ENCODE assay signal across 12 cellular contexts in the genomic region with DNA sequence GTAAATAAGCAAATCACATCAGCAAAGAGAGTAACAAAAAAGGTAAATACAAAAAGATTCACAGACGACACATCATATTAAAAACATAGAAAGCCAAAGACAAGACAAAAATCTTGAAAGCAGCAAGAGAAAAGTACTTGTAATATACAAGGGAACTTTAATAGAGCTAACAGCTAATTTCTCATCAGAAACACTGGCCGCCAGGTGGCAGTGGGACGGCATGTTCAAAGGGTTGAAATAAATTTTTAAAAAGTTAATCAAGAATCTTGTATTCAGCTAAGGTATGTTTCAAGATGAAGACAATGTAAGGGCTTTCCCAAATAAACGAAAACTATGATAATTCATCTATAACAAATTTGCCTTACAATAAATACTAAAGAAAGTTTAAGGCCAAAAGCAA.
DNase-seq lines count a peak whose midpoint lies in the region; FAIRE-seq and TF ChIP-seq lines count a peak whose summit lies in the region.
"Had no signal": no experiment of that assay in that cellular context is flagged by ENCODE, and none has a peak within 500 bp of the region (broad histone marks: within the 10 kb centered on the region; RNA-seq: fewer than 3 reads in every experiment).

No MANE protein-coding gene starts in this region.

- H3K27me3 ChIP-seq in astrocyte (ENCODE audit: insufficient read depth, low read length) (no peaks in the 10 kb centered on the region), ovary (no peaks in the 10 kb centered on the region)

- no peak overlapping the region for H3K4me2 ChIP-seq in astrocyte (ENCODE audit: low read length)

- H3K27me3 Mint-ChIP-seq in astrocyte (ENCODE audit: low read depth, unreplicated experiment): no peaks in the 10 kb centered on the region
- H3K27me3 Mint-ChIP-seq: B cell; stimulated activated naive CD8-positive, alpha-beta T cell treated with anti-CD3 and anti-CD28 coated beads, Interleukin-15, Interleukin-2, amounts not matched to agents 100 ng/mL and 50 ng/mL, for 24 hours had no signal

- no peaks in the 10 kb centered on the region for H3K9me3 ChIP-seq in astrocyte (ENCODE audit: insufficient read depth, low read depth, low read length)
- H3K9me3 ChIP-seq in ovary: no peaks in the 10 kb centered on the region

- no peaks in the 10 kb centered on the region for H3K79me2 ChIP-seq in astrocyte (ENCODE audit: insufficient read depth, low read length)

- H3K4me3 ChIP-seq in astrocyte (ENCODE audit: insufficient read depth, low read depth, low read length) (no peak overlapping the region), ovary (no peak overlapping the region)

- H3K4me3 Mint-ChIP-seq in astrocyte (ENCODE audit: unreplicated experiment): no peak overlapping the region
- H3K4me3 Mint-ChIP-seq: B cell; stimulated activated naive CD8-positive, alpha-beta T cell treated with anti-CD3 and anti-CD28 coated beads, Interleukin-15, Interleukin-2, amounts not matched to agents 100 ng/mL and 50 ng/mL, for 24 hours; T-helper 1 cell treated with Interleukin-12 subunit alpha and Interleukin-12 subunit beta and Interleukin-4 antibody, amounts not matched to agents 30 μg/mL and 1 μg/mL, for 36 hours had no signal

- H3K9me3 Mint-ChIP-seq in astrocyte (ENCODE audit: unreplicated experiment): no peaks in the 10 kb centered on the region
- H3K9me3 Mint-ChIP-seq: stimulated activated naive CD8-positive, alpha-beta T cell treated with anti-CD3 and anti-CD28 coated beads, Interleukin-15, Interleukin-2, amounts not matched to agents 100 ng/mL and 50 ng/mL, for 24 hours; T-helper 1 cell treated with Interleukin-12 subunit alpha and Interleukin-12 subunit beta and Interleukin-4 antibody, amounts not matched to agents 30 μg/mL and 1 μg/mL, for 36 hours had no signal

- intact Hi-C loops in ovary (cut with DNase I): no loop called here

- H3K27ac ChIP-seq in astrocyte (ENCODE audit: low read depth, low read length) (no peak overlapping the region), ovary (no peak overlapping the region)

- WGBS in ovary, 3 donors: 36 to 47% (median 37%) methylated on average over 4 of the region's 4 CpGs

- H3K9ac ChIP-seq in astrocyte (ENCODE audit: low read length): no peak overlapping the region

- no peak for TF ChIP-seq POLR2A in ovary (IDR thresholded peaks at IDR 0.05)

- TF ChIP-seq CTCF in astrocyte (IDR thresholded peaks at IDR 0.05; ENCODE audit: insufficient read depth, low read depth, low read length) (peak; percentile 11), ovary (IDR thresholded peaks at IDR 0.05) (no peak)

- H3K4me1 ChIP-seq in astrocyte (ENCODE audit: insufficient read depth, low read length) (no peaks in the 10 kb centered on the region), ovary (ENCODE audit: insufficient read depth) (no peaks in the 10 kb centered on the region)

- POLR2A ChIA-PET in HEK293T (lab: Yijun Ruan, JAX): no interaction called here

- no peaks in the 10 kb centered on the region for H4K20me1 ChIP-seq in astrocyte (ENCODE audit: insufficient read depth, low read length)

- no peak for TF ChIP-seq EP300 in ovary (IDR thresholded peaks at IDR 0.05)

- FAIRE-seq in astrocyte (lab: Jason Lieb, UNC): no peak

- H3K36me3 ChIP-seq in astrocyte (ENCODE audit: insufficient read depth, low read length) (no peaks in the 10 kb centered on the region), ovary (no peaks in the 10 kb centered on the region)

- no peak overlapping the region for H2AFZ ChIP-seq in astrocyte (ENCODE audit: low read depth, low read length)

- H3K27ac Mint-ChIP-seq in astrocyte (ENCODE audit: unreplicated experiment): no peak overlapping the region
- H3K27ac Mint-ChIP-seq: B cell; stimulated activated naive CD8-positive, alpha-beta T cell treated with anti-CD3 and anti-CD28 coated beads, Interleukin-15, Interleukin-2, amounts not matched to agents 100 ng/mL and 50 ng/mL, for 24 hours; T-helper 1 cell treated with Interleukin-12 subunit alpha and Interleukin-12 subunit beta and Interleukin-4 antibody, amounts not matched to agents 30 μg/mL and 1 μg/mL, for 36 hours had no signal

- no peaks in the 10 kb centered on the region for H3K36me3 Mint-ChIP-seq in astrocyte (ENCODE audit: low read depth, unreplicated experiment)

- no peaks in the 10 kb centered on the region for H3K4me1 Mint-ChIP-seq in astrocyte (ENCODE audit: low read depth, unreplicated experiment)
- H3K4me1 Mint-ChIP-seq: B cell had no signal

- DNase-seq in NCI-H82 (lab: John Stamatoyannopoulos, UW): peak; percentile 10
- no peak for DNase-seq in NCI-H82 treated with DMSO at 0.1 percent for 48 hours (lab: John Stamatoyannopoulos, UW; ENCODE audit: unreplicated experiment)
- DNase-seq in HT-29 (ENCODE audit: low spot score): peak; percentile 54
- DNase-seq in astrocyte (ENCODE audit: low read depth): no peak
- peak; percentile 18 for DNase-seq in mucosa of gallbladder (ENCODE audit: low spot score)
- no peak for DNase-seq in HEK293T (ENCODE audit: extremely low spot score)
- no peak for DNase-seq in ovary
- DNase-seq in AG08396 (ENCODE audit: low spot score): no peak
- DNase-seq: right cardiac atrium had no signal

- CTCF ChIA-PET in HEK293T (lab: Yijun Ruan, JAX): interaction anchor here (0.7 kb wide), 2 partner anchors 24 to 67 kb away, joined by 3 to 4 read pairs; no protein-coding TSS in a partner anchor

TF ChIP-seq in HEK293T, 16 proteins besides CTCF, POLR2A, EP300 and RAD21:
- TF ChIP-seq BHLHE40 (IDR thresholded peaks at IDR 0.05; ENCODE audit: borderline replicate concordance): no peak
- TF ChIP-seq ARNT (IDR thresholded peaks at IDR 0.05): no peak
- TF ChIP-seq HDGF (IDR thresholded peaks at IDR 0.05; ENCODE audit: borderline replicate concordance): no peak
- no peak for TF ChIP-seq SP1 (IDR thresholded peaks at IDR 0.05)
TF ChIP-seq in HEK293T: peak in this region for 0.

Comparison
In these comparisons a context has a peak if more than half of its experiments do, and no peak if none do; other contexts are left out.
1. DNase-seq: peak in NCI-H82 (single experiment), HT-29 (single experiment) and mucosa of gallbladder (single experiment); none in NCI-H82 treated with DMSO at 0.1 percent for 48 hours (single experiment), astrocyte (single experiment), HEK293T (single experiment), ovary (0 of 5) and AG08396 (single experiment).